Comparison of ENCODE assay signal across 13 cellular contexts in genomic region chr10:86447422-86447821, GRCh38.
DNase-seq lines count a peak whose midpoint lies in the region; ATAC-seq lines count a peak whose summit lies in the region.
"Had no signal": no experiment of that assay in that cellular context is flagged by ENCODE, and none has a peak within 500 bp of the region (broad histone marks: within the 10 kb centered on the region; RNA-seq: fewer than 3 reads in every experiment).

No MANE protein-coding gene starts in this region.

- ATAC-seq in natural killer cell treated with Interleukin-12 subunit alpha and Interleukin-12 subunit beta and Interleukin-15 and Interleukin-18, amount 100 ng/mL, for 72 hours, result no peak
- ATAC-seq in HG03196 (IDR thresholded peaks at IDR 0.05; ENCODE audit: unreplicated experiment) (no peak), GM18868 (IDR thresholded peaks at IDR 0.05; ENCODE audit: unreplicated experiment) (no peak)

- peaks cover 72% of the 10 kb centered on the region for H3K36me3 Mint-ChIP-seq in T-helper 2 cell treated with Interferon-gamma antibody and Interleukin-4, amounts not matched to agents 5 μg/mL and 100 μg/mL, for 36 hours (ENCODE audit: low read depth)
- peaks cover 84% of the 10 kb centered on the region for H3K36me3 Mint-ChIP-seq in activated T-helper 2 cell treated with anti-CD3 and anti-CD28 coated beads, Interferon-gamma antibody, Interleukin-2, Interleukin-4, amounts not matched to agents 10 μg/mL and 5 μg/mL and 100 μg/mL, durations not matched to agents 14 hours and 24 hours and 36 hours (ENCODE audit: low read depth)
- peaks cover 16% of the 10 kb centered on the region for H3K36me3 Mint-ChIP-seq in natural killer cell treated with Interleukin-12 subunit alpha and Interleukin-12 subunit beta and Interleukin-15 and Interleukin-18, amount 100 ng/mL, for 72 hours

- peak overlapping the region; percentile 51 for H3K27ac Mint-ChIP-seq in T-helper 2 cell treated with Interferon-gamma antibody and Interleukin-4, amounts not matched to agents 5 μg/mL and 100 μg/mL, for 36 hours
- peak overlapping the region; percentile 62 for H3K27ac Mint-ChIP-seq in activated T-helper 2 cell treated with anti-CD3 and anti-CD28 coated beads, Interferon-gamma antibody, Interleukin-2, Interleukin-4, amounts not matched to agents 10 μg/mL and 5 μg/mL and 100 μg/mL, durations not matched to agents 14 hours and 24 hours and 36 hours
- H3K27ac Mint-ChIP-seq in natural killer cell treated with Interleukin-12 subunit alpha and Interleukin-12 subunit beta and Interleukin-15 and Interleukin-18, amount 100 ng/mL, for 72 hours, result peak overlapping the region; percentile 48 to 91

- DNase-seq in T-helper 2 cell treated with Interferon-gamma antibody and Interleukin-4, amounts not matched to agents 5 μg/mL and 100 μg/mL, for 36 hours (ENCODE audit: low spot score), result no peak
- DNase-seq in T-helper 2 cell (no peak), EH (ENCODE audit: low read depth) (peak; percentile 41), putamen (ENCODE audit: low spot score) (no peak)
- no peak for DNase-seq in activated T-helper 2 cell treated with anti-CD3 and anti-CD28 coated beads, Interferon-gamma antibody, Interleukin-2, Interleukin-4, amounts not matched to agents 10 μg/mL and 5 μg/mL and 100 μg/mL, durations not matched to agents 14 hours and 24 hours and 36 hours (ENCODE audit: low spot score)
- no peak for DNase-seq in natural killer cell treated with Interleukin-12 subunit alpha and Interleukin-12 subunit beta and Interleukin-15 and Interleukin-18, amount 100 ng/mL, for 72 hours (ENCODE audit: low spot score)
- DNase-seq: ACHN, amniotic stem cell, DMS79 treated with DMSO at 0.1 percent for 48 hours, NCI-H1436 treated with DMSO at 0.1 percent for 48 hours, NCI-H510A had no signal

- peaks cover 22% of the 10 kb centered on the region for H3K4me1 Mint-ChIP-seq in T-helper 2 cell treated with Interferon-gamma antibody and Interleukin-4, amounts not matched to agents 5 μg/mL and 100 μg/mL, for 36 hours (ENCODE audit: low read depth)
- peaks cover 21% of the 10 kb centered on the region for H3K4me1 Mint-ChIP-seq in activated T-helper 2 cell treated with anti-CD3 and anti-CD28 coated beads, Interferon-gamma antibody, Interleukin-2, Interleukin-4, amounts not matched to agents 10 μg/mL and 5 μg/mL and 100 μg/mL, durations not matched to agents 14 hours and 24 hours and 36 hours (ENCODE audit: low read depth)
- H3K4me1 Mint-ChIP-seq in natural killer cell treated with Interleukin-12 subunit alpha and Interleukin-12 subunit beta and Interleukin-15 and Interleukin-18, amount 100 ng/mL, for 72 hours (ENCODE audit: low read depth in 2 of 2), result peaks cover 15 to 17% of the 10 kb centered on the region in 2 donors

- H3K9me3 Mint-ChIP-seq in T-helper 2 cell treated with Interferon-gamma antibody and Interleukin-4, amounts not matched to agents 5 μg/mL and 100 μg/mL, for 36 hours, result no peaks in the 10 kb centered on the region
- no peaks in the 10 kb centered on the region for H3K9me3 Mint-ChIP-seq in activated T-helper 2 cell treated with anti-CD3 and anti-CD28 coated beads, Interferon-gamma antibody, Interleukin-2, Interleukin-4, amounts not matched to agents 10 μg/mL and 5 μg/mL and 100 μg/mL, durations not matched to agents 14 hours and 24 hours and 36 hours
- H3K9me3 Mint-ChIP-seq in natural killer cell treated with Interleukin-12 subunit alpha and Interleukin-12 subunit beta and Interleukin-15 and Interleukin-18, amount 100 ng/mL, for 72 hours, result no peaks in the 10 kb centered on the region

- no peak overlapping the region for H3K4me3 Mint-ChIP-seq in T-helper 2 cell treated with Interferon-gamma antibody and Interleukin-4, amounts not matched to agents 5 μg/mL and 100 μg/mL, for 36 hours
- no peak overlapping the region for H3K4me3 Mint-ChIP-seq in activated T-helper 2 cell treated with anti-CD3 and anti-CD28 coated beads, Interferon-gamma antibody, Interleukin-2, Interleukin-4, amounts not matched to agents 10 μg/mL and 5 μg/mL and 100 μg/mL, durations not matched to agents 14 hours and 24 hours and 36 hours (ENCODE audit: low read depth)
- no peak overlapping the region for H3K4me3 Mint-ChIP-seq in natural killer cell treated with Interleukin-12 subunit alpha and Interleukin-12 subunit beta and Interleukin-15 and Interleukin-18, amount 100 ng/mL, for 72 hours

- intact Hi-C loops in activated T-helper 2 cell treated with anti-CD3 and anti-CD28 coated beads, Interferon-gamma antibody, Interleukin-2, Interleukin-4, amounts not matched to agents 10 μg/mL and 5 μg/mL and 100 μg/mL, durations not matched to agents 14 hours and 24 hours and 36 hours (cut with micrococcal nuclease), result no loop called here

- H3K27me3 Mint-ChIP-seq in T-helper 2 cell treated with Interferon-gamma antibody and Interleukin-4, amounts not matched to agents 5 μg/mL and 100 μg/mL, for 36 hours (ENCODE audit: low read depth), result no peaks in the 10 kb centered on the region
- no peaks in the 10 kb centered on the region for H3K27me3 Mint-ChIP-seq in activated T-helper 2 cell treated with anti-CD3 and anti-CD28 coated beads, Interferon-gamma antibody, Interleukin-2, Interleukin-4, amounts not matched to agents 10 μg/mL and 5 μg/mL and 100 μg/mL, durations not matched to agents 14 hours and 24 hours and 36 hours (ENCODE audit: low read depth)
- no peaks in the 10 kb centered on the region for H3K27me3 Mint-ChIP-seq in natural killer cell treated with Interleukin-12 subunit alpha and Interleukin-12 subunit beta and Interleukin-15 and Interleukin-18, amount 100 ng/mL, for 72 hours
